Comparison of ENCODE assay signal across 8 cellular contexts in genomic region chr1:218350909-218351616, GRCh38. TPM values are rescaled to one million over a fixed set of nuclear protein-coding genes. Genes with fewer than 3 reads are reported as not detected.
DNase-seq lines count a peak whose midpoint lies in the region; ATAC-seq and TF ChIP-seq lines count a peak whose summit lies in the region.

No MANE protein-coding gene starts in this region.

- POLR2A ChIA-PET in A673 (lab: Charles Lee; ENCODE audit: low non-redundant PET) = no interaction called here

- peak overlapping the region; percentile 37 for H3K4me3 ChIP-seq in A673 (ENCODE audit: low read depth, low read length, poor library complexity, severe bottlenecking)
- peak overlapping the region; percentile 37 to 86 (median 44) for H3K4me3 ChIP-seq in gastrocnemius medialis

- TF ChIP-seq POLR2A in gastrocnemius medialis (IDR thresholded peaks at IDR 0.05) = no peak

- BruUV-seq in A673 (replicated peaks; lab: Mats Ljungman, UMichigan) = no TSS peak

- TF ChIP-seq CTCF in A673 (conservative IDR thresholded peaks at IDR 0.05; ENCODE audit: low read depth, low read length) (no peak), gastrocnemius medialis (IDR thresholded peaks at IDR 0.05 in 4 of 5, conservative IDR thresholded peaks at IDR 0.05 in 1 of 5) (no peak)

- no peaks in the 10 kb centered on the region for H3K9me3 ChIP-seq in A673 (ENCODE audit: low read depth, low read length, poor library complexity, severe bottlenecking)
- no peaks in the 10 kb centered on the region for H3K9me3 ChIP-seq in KOPT-K1 (ENCODE audit: insufficient read depth, low read length, poor library complexity, severe bottlenecking)
- no peaks in the 10 kb centered on the region for H3K9me3 ChIP-seq in gastrocnemius medialis

- H3K27me3 ChIP-seq in A673 (replicated peaks; ENCODE audit: insufficient read depth, low read depth, low read length, poor library complexity) = peaks cover 6% of the 10 kb centered on the region
- no peaks in the 10 kb centered on the region for H3K27me3 ChIP-seq in gastrocnemius medialis

- H3K4me1 ChIP-seq in A673 (ENCODE audit: insufficient read depth, low read length, poor library complexity, severe bottlenecking) (peaks cover 34% of the 10 kb centered on the region), gastrocnemius medialis (peaks cover 65 to 68% of the 10 kb centered on the region in 2 donors)

- peak; percentile 32 for ATAC-seq in GM19395 (IDR thresholded peaks at IDR 0.05; ENCODE audit: unreplicated experiment)
- no peak for ATAC-seq in gastrocnemius medialis

- H3K36me3 ChIP-seq in A673 (ENCODE audit: insufficient read depth, low read length, poor library complexity, severe bottlenecking) = no peaks in the 10 kb centered on the region
- no peaks in the 10 kb centered on the region for H3K36me3 ChIP-seq in KOPT-K1 (ENCODE audit: insufficient read depth, low read length)
- no peaks in the 10 kb centered on the region for H3K36me3 ChIP-seq in gastrocnemius medialis

- intact Hi-C loops in A673 (cut with micrococcal nuclease; ENCODE audit: unreplicated experiment) (no loop called here), gastrocnemius medialis (cut with DNase I; ENCODE audit: low total_unique reads) (no loop called here)

- DNase-seq in A673 (ENCODE audit: low spot score) (peak; percentile 33), caudate nucleus (lab: John Stamatoyannopoulos, UW) (no peak), gastrocnemius medialis (no peak), COLO829 (ENCODE audit: low spot score) (no peak), DMS53 treated with DMSO at 0.1 percent for 48 hours (lab: John Stamatoyannopoulos, UW; ENCODE audit: unreplicated experiment) (no peak)
- no peak for DNase-seq in activated CD4-positive, alpha-beta T cell treated with anti-CD3 and anti-CD28 coated beads, Interleukin-2, amount 50 U/mL, for 48 hours

- in situ Hi-C loops in gastrocnemius medialis (cut with MboI; ENCODE audit: low sequenced_read_pairs in 4 of 4) = loop anchor here in 1 of 4 donors (25.0 kb wide), 1 partner anchor 111 kb away; no protein-coding TSS in a partner anchor

- H3K27ac ChIP-seq in A673 (ENCODE audit: low read depth, low read length, poor library complexity, severe bottlenecking) (peak overlapping the region; percentile 8), KOPT-K1 (ENCODE audit: low read depth, low read length, poor library complexity, severe bottlenecking) (peak overlapping the region; percentile 13), caudate nucleus (ENCODE audit: low read depth, low read length) (peak overlapping the region; percentile 3), gastrocnemius medialis (peak overlapping the region; percentile 90 to 94 (median 92))

- CTCF ChIA-PET in A673 (lab: Charles Lee) = no interaction called here

RNA-seq across cellular contexts. Expression of gene TGFB2, which starts 5.9 kb away (rescaled TPM):
- total RNA-seq in A673 (2021) (1.2 and 1.4 TPM in 2 replicates), gastrocnemius medialis (1 to 10 TPM in 1 of 4 donors, under 1 TPM in 3; 0.56 to 2.3 (median 0.86) TPM)

Comparison
In these comparisons a context has a peak if more than half of its experiments do, and no peak if none do; other contexts are left out.
1. H3K27ac ChIP-seq: peak in every context shown above with its lines; median percentile 92 in gastrocnemius medialis; 13 in KOPT-K1; 8 in A673; 3 in caudate nucleus.